In the genomic region with DNA sequence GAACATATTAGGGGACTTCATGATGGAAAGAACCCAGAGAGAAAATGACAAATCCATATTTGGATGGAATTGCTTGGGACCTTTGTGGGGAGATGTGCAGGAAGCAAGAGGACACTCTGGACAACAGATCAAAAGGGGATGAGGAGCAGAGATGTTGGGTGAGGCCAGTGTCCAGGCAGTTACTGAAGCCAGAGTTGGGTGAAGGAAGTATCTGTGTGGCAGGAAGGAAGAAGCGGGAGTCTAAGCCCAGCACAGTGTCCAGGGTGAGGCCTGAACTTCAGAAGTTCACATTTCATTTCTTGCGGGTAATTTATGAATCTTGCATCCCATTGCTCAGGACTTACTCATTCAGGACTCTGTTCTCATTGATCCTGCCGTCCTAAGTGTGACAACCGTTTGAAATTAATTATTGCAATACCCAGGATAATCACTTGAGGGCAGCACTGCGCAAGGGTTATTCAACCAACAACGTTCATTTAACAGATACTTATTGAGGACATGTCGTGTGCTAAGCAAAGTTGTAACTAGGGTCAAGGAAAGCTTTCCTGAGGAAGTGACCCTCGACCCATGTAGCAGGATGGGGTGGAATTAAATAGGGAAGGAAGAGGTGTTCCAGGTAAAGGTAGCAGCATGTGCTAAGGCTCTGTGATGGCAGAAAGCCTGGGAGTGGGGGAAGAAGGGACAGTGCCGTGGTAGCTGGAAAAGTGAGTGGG, we compare ENCODE assay signal across 9 cellular contexts.
DNase-seq lines count a peak whose midpoint lies in the region; ATAC-seq, FAIRE-seq and TF ChIP-seq lines count a peak whose summit lies in the region.
"Had no signal": no experiment of that assay in that cellular context is flagged by ENCODE, and none has a peak within 500 bp of the region (broad histone marks: within the 10 kb centered on the region; RNA-seq: fewer than 3 reads in every experiment).

No MANE protein-coding gene starts in this region.

- peaks cover 1% of the 10 kb centered on the region for H3K27me3 Mint-ChIP-seq in activated B cell treated with CpG ODN at 0.5 μM for 24 hours
- no peaks in the 10 kb centered on the region for H3K27me3 Mint-ChIP-seq in stimulated activated naive CD8-positive, alpha-beta T cell treated with anti-CD3 and anti-CD28 coated beads, Interleukin-15, Interleukin-2, amounts not matched to agents 100 ng/mL and 50 ng/mL, for 24 hours

- peaks cover 21% of the 10 kb centered on the region for H3K4me1 Mint-ChIP-seq in activated B cell treated with CpG ODN at 0.5 μM for 24 hours
- H3K4me1 Mint-ChIP-seq in stimulated activated naive CD8-positive, alpha-beta T cell treated with anti-CD3 and anti-CD28 coated beads, Interleukin-15, Interleukin-2, amounts not matched to agents 100 ng/mL and 50 ng/mL, for 24 hours (ENCODE audit: low read depth), result peaks cover 7% of the 10 kb centered on the region

- H3K27ac Mint-ChIP-seq in activated B cell treated with CpG ODN at 0.5 μM for 24 hours, result no peak overlapping the region
- H3K27ac Mint-ChIP-seq in stimulated activated naive CD8-positive, alpha-beta T cell treated with anti-CD3 and anti-CD28 coated beads, Interleukin-15, Interleukin-2, amounts not matched to agents 100 ng/mL and 50 ng/mL, for 24 hours, result peak overlapping the region; percentile 50

- H3K4me3 ChIP-seq in cardiac fibroblast (replicated peaks in 1 of 2; ENCODE audit: low read depth in 2 of 2, low read length in 2 of 2), result no peak overlapping the region
- H3K4me3 ChIP-seq in lower leg skin (ENCODE audit: low read depth, poor library complexity, severe bottlenecking), result no peak overlapping the region

- ATAC-seq in GM21825 (IDR thresholded peaks at IDR 0.05; ENCODE audit: unreplicated experiment), result peak; percentile 66
- peak; percentile 76 for ATAC-seq in activated B cell treated with CpG ODN at 0.5 μM for 24 hours (ENCODE audit: low read depth)

- CTCF ChIA-PET in activated B cell treated with CpG ODN at 0.5 μM for 24 hours (lab: Charles Lee), result interaction anchor here (0.8 to 3.7 kb wide), 6 partner anchors 10 to 290 kb away, joined by 3 to 10 read pairs (median 4); no protein-coding TSS in a partner anchor

- WGBS in lower leg skin, 2 donors, result 16 to 19% methylated on average over 9 of the region's 9 CpGs

- intact Hi-C loops in activated B cell treated with CpG ODN at 0.5 μM for 24 hours (cut with micrococcal nuclease) (loop anchor here (1.0 to 5.0 kb wide), 8 partner anchors 62 to 755 kb away; partner anchors contain the start of gene CMTM8), lower leg skin (cut with DNase I; ENCODE audit: low total_unique reads) (no loop called here)

- TF ChIP-seq POLR2A in lower leg skin (IDR thresholded peaks at IDR 0.05), result no peak

- TF ChIP-seq CTCF in D721Med (IDR thresholded peaks at IDR 0.05; ENCODE audit: insufficient read depth, missing control alignments) (peak; percentile 60), activated B cell treated with CpG ODN at 0.5 μM for 24 hours (IDR thresholded peaks at IDR 0.05) (peak; percentile 16), cardiac fibroblast (IDR thresholded peaks at IDR 0.05; ENCODE audit: low read depth, low read length) (peak; percentile 67), lower leg skin (IDR thresholded peaks at IDR 0.05) (no peak)

- H3K9me3 Mint-ChIP-seq in activated B cell treated with CpG ODN at 0.5 μM for 24 hours, result peaks cover 2% of the 10 kb centered on the region
- peaks cover 2% of the 10 kb centered on the region for H3K9me3 Mint-ChIP-seq in stimulated activated naive CD8-positive, alpha-beta T cell treated with anti-CD3 and anti-CD28 coated beads, Interleukin-15, Interleukin-2, amounts not matched to agents 100 ng/mL and 50 ng/mL, for 24 hours

- DNase-seq in D721Med (ENCODE audit: insufficient read length, low spot score) (no peak), NCI-H146 treated with DMSO at 0.1 percent for 48 hours (lab: John Stamatoyannopoulos, UW; ENCODE audit: unreplicated experiment) (peak; percentile 16), activated B cell treated with CpG ODN at 0.5 μM for 24 hours (no peak), cardiac fibroblast (ENCODE audit: low read depth in 2 of 2) (peak; percentile 69 to 81), lower leg skin (ENCODE audit: low spot score in 2 of 2) (peak; percentile 34 to 70), midbrain (lab: John Stamatoyannopoulos, UW) (no peak)

- no peak overlapping the region for H3K4me3 Mint-ChIP-seq in activated B cell treated with CpG ODN at 0.5 μM for 24 hours
- peak overlapping the region; percentile 75 for H3K4me3 Mint-ChIP-seq in stimulated activated naive CD8-positive, alpha-beta T cell treated with anti-CD3 and anti-CD28 coated beads, Interleukin-15, Interleukin-2, amounts not matched to agents 100 ng/mL and 50 ng/mL, for 24 hours

- peaks cover 3% of the 10 kb centered on the region for H3K36me3 Mint-ChIP-seq in activated B cell treated with CpG ODN at 0.5 μM for 24 hours (ENCODE audit: low read depth)
- peaks cover 3% of the 10 kb centered on the region for H3K36me3 Mint-ChIP-seq in stimulated activated naive CD8-positive, alpha-beta T cell treated with anti-CD3 and anti-CD28 coated beads, Interleukin-15, Interleukin-2, amounts not matched to agents 100 ng/mL and 50 ng/mL, for 24 hours (ENCODE audit: low read depth)

- POLR2A ChIA-PET in activated B cell treated with CpG ODN at 0.5 μM for 24 hours (lab: Charles Lee), result interaction anchor here (0.6 kb wide), 1 partner anchor 143 kb away, joined by 5 read pairs; no protein-coding TSS in a partner anchor

- peak; percentile 11 for FAIRE-seq in D721Med (lab: Jason Lieb, UNC)
- FAIRE-seq: colon had no signal

Comparison
In these comparisons a context has a peak if more than half of its experiments do, and no peak if none do; other contexts are left out.
1. DNase-seq: peak in NCI-H146 treated with DMSO at 0.1 percent for 48 hours (single experiment), cardiac fibroblast (2 of 2) and lower leg skin (2 of 2); none in D721Med (single experiment), activated B cell treated with CpG ODN at 0.5 μM for 24 hours (single experiment) and midbrain (single experiment).
2. CTCF ChIP-seq: peak in D721Med (single experiment), activated B cell treated with CpG ODN at 0.5 μM for 24 hours (single experiment) and cardiac fibroblast (single experiment); none in lower leg skin (0 of 3).